8 cellular contexts compared by ENCODE assay signal in genomic region chr2:37711308-37711731, GRCh38. TPM values are rescaled to one million over a fixed set of nuclear protein-coding genes. Genes with fewer than 3 reads are reported as not detected.
DNase-seq lines count a peak whose midpoint lies in the region; ATAC-seq lines count a peak whose summit lies in the region.

No MANE protein-coding gene starts in this region.

- no peaks in the 10 kb centered on the region for H3K27me3 ChIP-seq in mesendoderm (ENCODE audit: insufficient read depth, low read length, poor library complexity)

- peaks cover 22% of the 10 kb centered on the region for H3K36me3 Mint-ChIP-seq in activated CD8-positive, alpha-beta memory T cell treated with anti-CD3 and anti-CD28 coated beads, Interleukin-2, amount 10 ng/mL, durations not matched to agents 7 days and 5 days
- peaks cover 0 to 22% of the 10 kb centered on the region in 2 donors for H3K36me3 Mint-ChIP-seq in activated naive CD4-positive, alpha-beta T cell treated with anti-CD3 and anti-CD28 coated beads, Interleukin-2, amount 50 U/mL, for 72 hours

- H3K79me2 ChIP-seq in mesendoderm (ENCODE audit: control insufficient read depth, insufficient read depth, low read length) = no peaks in the 10 kb centered on the region

- H3K4me3 ChIP-seq in mesendoderm (ENCODE audit: low read length) = no peak overlapping the region

- H3K56ac ChIP-seq in mesendoderm (ENCODE audit: low read length) = no peak overlapping the region

- CTCF ChIA-PET in activated CD8-positive, alpha-beta memory T cell treated with anti-CD3 and anti-CD28 coated beads, Interleukin-2, amount 10 ng/mL, durations not matched to agents 7 days and 5 days (lab: Charles Lee) = interaction anchor here (0.9 to 1.5 kb wide), 2 partner anchors 28 to 32 kb away, joined by 3 to 4 read pairs; no protein-coding TSS in a partner anchor

- no peaks in the 10 kb centered on the region for H3K4me1 ChIP-seq in mesendoderm (ENCODE audit: control insufficient read depth, low read depth, low read length)

- H2BK5ac ChIP-seq in mesendoderm (ENCODE audit: low read length) = no peak overlapping the region

- H3K36me3 ChIP-seq in mesendoderm (ENCODE audit: control insufficient read depth, insufficient read depth, low read length) = no peaks in the 10 kb centered on the region

- H4K5ac ChIP-seq in mesendoderm (ENCODE audit: low read length) = no peak overlapping the region

- no peaks in the 10 kb centered on the region for H3K79me1 ChIP-seq in mesendoderm (ENCODE audit: low read length)

- no peak overlapping the region for H4K8ac ChIP-seq in mesendoderm (ENCODE audit: low read depth, low read length)

- peak overlapping the region; percentile 39 for H3K4me3 Mint-ChIP-seq in activated CD8-positive, alpha-beta memory T cell treated with anti-CD3 and anti-CD28 coated beads, Interleukin-2, amount 10 ng/mL, durations not matched to agents 7 days and 5 days

- ATAC-seq in activated CD8-positive, alpha-beta memory T cell treated with anti-CD3 and anti-CD28 coated beads, Interleukin-2, amount 10 ng/mL, durations not matched to agents 7 days and 5 days = peak; percentile 92
- peak; percentile 40 to 54 for ATAC-seq in activated naive CD4-positive, alpha-beta T cell treated with anti-CD3 and anti-CD28 coated beads, Interleukin-2, amount 50 U/mL, for 72 hours
- ATAC-seq in HG03196 (IDR thresholded peaks at IDR 0.05; ENCODE audit: unreplicated experiment) = no peak

- H3K4me1 Mint-ChIP-seq in activated CD8-positive, alpha-beta memory T cell treated with anti-CD3 and anti-CD28 coated beads, Interleukin-2, amount 10 ng/mL, durations not matched to agents 7 days and 5 days = peaks cover 47% of the 10 kb centered on the region

- H2BK15ac ChIP-seq in mesendoderm (replicated peaks; ENCODE audit: low read depth) = no peak overlapping the region

- no peak overlapping the region for H3K9ac ChIP-seq in mesendoderm (ENCODE audit: low read length)

- H3K4me2 ChIP-seq in mesendoderm (ENCODE audit: low read length) = no peak overlapping the region

- H3K23ac ChIP-seq in mesendoderm (ENCODE audit: low read length) = no peak overlapping the region

- H3K27me3 Mint-ChIP-seq in activated CD8-positive, alpha-beta memory T cell treated with anti-CD3 and anti-CD28 coated beads, Interleukin-2, amount 10 ng/mL, durations not matched to agents 7 days and 5 days = no peaks in the 10 kb centered on the region

- no peak overlapping the region for H3K27ac ChIP-seq in mesendoderm (ENCODE audit: low read depth, low read length)
- H3K27ac ChIP-seq in caudate nucleus (ENCODE audit: low read depth, low read length) = no peak overlapping the region

- H3K27ac Mint-ChIP-seq in activated CD8-positive, alpha-beta memory T cell treated with anti-CD3 and anti-CD28 coated beads, Interleukin-2, amount 10 ng/mL, durations not matched to agents 7 days and 5 days = peak overlapping the region; percentile 82
- no peak overlapping the region for H3K27ac Mint-ChIP-seq in activated naive CD4-positive, alpha-beta T cell treated with anti-CD3 and anti-CD28 coated beads, Interleukin-2, amount 50 U/mL, for 72 hours

- H3K18ac ChIP-seq in mesendoderm (ENCODE audit: low read length) = no peak overlapping the region

- WGBS in mesendoderm (ENCODE audit: extremely low coverage, insufficient coverage, low lambda C conversion rate) = no CpG with 5 or more reads among the region's 1 CpG

- H2BK120ac ChIP-seq in mesendoderm (ENCODE audit: low read depth, low read length) = no peak overlapping the region

- no peak overlapping the region for H3K4ac ChIP-seq in mesendoderm (ENCODE audit: low read depth, low read length)

- peak; percentile 87 for DNase-seq in activated CD8-positive, alpha-beta memory T cell treated with anti-CD3 and anti-CD28 coated beads, Interleukin-2, amount 10 ng/mL, durations not matched to agents 7 days and 5 days
- no peak for DNase-seq in activated CD8-positive, alpha-beta memory T cell treated with anti-CD3 and anti-CD28 coated beads for 24 hours
- DNase-seq in LoVo (ENCODE audit: low spot score) (peak; percentile 76), mesendoderm (peak; percentile 95), nucleus accumbens (lab: John Stamatoyannopoulos, UW) (no peak), caudate nucleus (lab: John Stamatoyannopoulos, UW) (no peak)
- DNase-seq in activated naive CD4-positive, alpha-beta T cell treated with anti-CD3 and anti-CD28 coated beads, Interleukin-2, amount 50 U/mL, for 72 hours (ENCODE audit: low spot score in 2 of 2) = no peak

- H3K9me3 Mint-ChIP-seq in activated CD8-positive, alpha-beta memory T cell treated with anti-CD3 and anti-CD28 coated beads, Interleukin-2, amount 10 ng/mL, durations not matched to agents 7 days and 5 days (ENCODE audit: low read depth) = peaks cover 9% of the 10 kb centered on the region
- H3K9me3 Mint-ChIP-seq in activated naive CD4-positive, alpha-beta T cell treated with anti-CD3 and anti-CD28 coated beads, Interleukin-2, amount 50 U/mL, for 72 hours = peaks cover 7 to 24% of the 10 kb centered on the region in 2 donors

- no peak overlapping the region for H2AK5ac ChIP-seq in mesendoderm (ENCODE audit: low read length)

RNA-seq across cellular contexts. Expression of gene CDC42EP3, which starts 39.9 kb away (rescaled TPM):
- total RNA-seq in activated CD8-positive, alpha-beta memory T cell treated with anti-CD3 and anti-CD28 coated beads, Interleukin-2, amount 10 ng/mL, durations not matched to agents 7 days and 5 days = 10 to 100 TPM; 27.6 to 32.5 TPM
- 10 to 100 TPM; 11.1 to 12.5 TPM for total RNA-seq in activated naive CD4-positive, alpha-beta T cell treated with anti-CD3 and anti-CD28 coated beads, Interleukin-2, amount 50 U/mL, for 72 hours
- polyA plus RNA-seq in mesendoderm (2013, experiment 1 of 2) = 32.7 TPM
- polyA plus RNA-seq in mesendoderm (2013, experiment 2 of 2) = 32.9 TPM

Comparison
In these comparisons a context has a peak if more than half of its experiments do, and no peak if none do; other contexts are left out.
1. DNase-seq: peak in activated CD8-positive, alpha-beta memory T cell treated with anti-CD3 and anti-CD28 coated beads, Interleukin-2, amount 10 ng/mL, durations not matched to agents 7 days and 5 days (single experiment), LoVo (single experiment) and mesendoderm (single experiment); none in activated CD8-positive, alpha-beta memory T cell treated with anti-CD3 and anti-CD28 coated beads for 24 hours (single experiment), activated naive CD4-positive, alpha-beta T cell treated with anti-CD3 and anti-CD28 coated beads, Interleukin-2, amount 50 U/mL, for 72 hours (0 of 2), nucleus accumbens (0 of 56) and caudate nucleus (0 of 61).